ENCODE assay signal across 1 cellular context in the genomic region with DNA sequence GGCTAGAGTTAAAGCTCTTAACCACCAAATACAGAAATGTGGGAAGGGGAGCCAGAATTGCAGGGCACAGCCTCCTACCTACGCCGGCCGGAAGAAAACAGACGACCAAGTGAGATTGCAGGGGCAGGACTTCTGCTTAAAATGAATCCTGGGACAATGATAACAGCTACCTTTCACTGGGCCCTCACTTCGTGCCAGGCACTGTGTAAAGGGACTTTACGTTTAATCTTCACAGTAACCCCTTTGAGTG.
TF ChIP-seq lines count a peak whose summit lies in the region.

GNAT2 (minus strand) TSS at position 212 of the 250 bp plus-strand sequence. CDS start 6,746 bp downstream, outside the sequence.

TF ChIP-seq in GM23338, 12 proteins besides CTCF, POLR2A, EP300 and RAD21 (continued from another document):
- TF ChIP-seq, protein P1, sequence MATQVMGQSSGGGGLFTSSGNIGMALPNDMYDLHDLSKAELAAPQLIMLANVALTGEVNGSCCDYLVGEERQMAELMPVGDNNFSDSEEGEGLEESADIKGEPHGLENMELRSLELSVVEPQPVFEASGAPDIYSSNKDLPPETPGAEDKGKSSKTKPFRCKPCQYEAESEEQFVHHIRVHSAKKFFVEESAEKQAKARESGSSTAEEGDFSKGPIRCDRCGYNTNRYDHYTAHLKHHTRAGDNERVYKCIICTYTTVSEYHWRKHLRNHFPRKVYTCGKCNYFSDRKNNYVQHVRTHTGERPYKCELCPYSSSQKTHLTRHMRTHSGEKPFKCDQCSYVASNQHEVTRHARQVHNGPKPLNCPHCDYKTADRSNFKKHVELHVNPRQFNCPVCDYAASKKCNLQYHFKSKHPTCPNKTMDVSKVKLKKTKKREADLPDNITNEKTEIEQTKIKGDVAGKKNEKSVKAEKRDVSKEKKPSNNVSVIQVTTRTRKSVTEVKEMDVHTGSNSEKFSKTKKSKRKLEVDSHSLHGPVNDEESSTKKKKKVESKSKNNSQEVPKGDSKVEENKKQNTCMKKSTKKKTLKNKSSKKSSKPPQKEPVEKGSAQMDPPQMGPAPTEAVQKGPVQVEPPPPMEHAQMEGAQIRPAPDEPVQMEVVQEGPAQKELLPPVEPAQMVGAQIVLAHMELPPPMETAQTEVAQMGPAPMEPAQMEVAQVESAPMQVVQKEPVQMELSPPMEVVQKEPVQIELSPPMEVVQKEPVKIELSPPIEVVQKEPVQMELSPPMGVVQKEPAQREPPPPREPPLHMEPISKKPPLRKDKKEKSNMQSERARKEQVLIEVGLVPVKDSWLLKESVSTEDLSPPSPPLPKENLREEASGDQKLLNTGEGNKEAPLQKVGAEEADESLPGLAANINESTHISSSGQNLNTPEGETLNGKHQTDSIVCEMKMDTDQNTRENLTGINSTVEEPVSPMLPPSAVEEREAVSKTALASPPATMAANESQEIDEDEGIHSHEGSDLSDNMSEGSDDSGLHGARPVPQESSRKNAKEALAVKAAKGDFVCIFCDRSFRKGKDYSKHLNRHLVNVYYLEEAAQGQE (IDR thresholded peaks at IDR 0.05; ENCODE audit: unreplicated experiment), result no peak
- TF ChIP-seq CREB1 (CRISPR knock-in tag; IDR thresholded peaks at IDR 0.05; ENCODE audit: low read depth) (no peak), ZNF331 (CRISPR knock-in tag; IDR thresholded peaks at IDR 0.05; ENCODE audit: low read depth) (no peak), POLR2AphosphoS5 (IDR thresholded peaks at IDR 0.05; ENCODE audit: low read depth) (no peak), STAT1 (IDR thresholded peaks at IDR 0.05; ENCODE audit: unreplicated experiment) (no peak), ZNF114 (CRISPR knock-in tag; IDR thresholded peaks at IDR 0.05) (no peak), EZH2phosphoT487 (IDR thresholded peaks at IDR 0.05; ENCODE audit: unreplicated experiment) (no peak)
